Comparison of ENCODE assay signal across 8 cellular contexts in the genomic region with DNA sequence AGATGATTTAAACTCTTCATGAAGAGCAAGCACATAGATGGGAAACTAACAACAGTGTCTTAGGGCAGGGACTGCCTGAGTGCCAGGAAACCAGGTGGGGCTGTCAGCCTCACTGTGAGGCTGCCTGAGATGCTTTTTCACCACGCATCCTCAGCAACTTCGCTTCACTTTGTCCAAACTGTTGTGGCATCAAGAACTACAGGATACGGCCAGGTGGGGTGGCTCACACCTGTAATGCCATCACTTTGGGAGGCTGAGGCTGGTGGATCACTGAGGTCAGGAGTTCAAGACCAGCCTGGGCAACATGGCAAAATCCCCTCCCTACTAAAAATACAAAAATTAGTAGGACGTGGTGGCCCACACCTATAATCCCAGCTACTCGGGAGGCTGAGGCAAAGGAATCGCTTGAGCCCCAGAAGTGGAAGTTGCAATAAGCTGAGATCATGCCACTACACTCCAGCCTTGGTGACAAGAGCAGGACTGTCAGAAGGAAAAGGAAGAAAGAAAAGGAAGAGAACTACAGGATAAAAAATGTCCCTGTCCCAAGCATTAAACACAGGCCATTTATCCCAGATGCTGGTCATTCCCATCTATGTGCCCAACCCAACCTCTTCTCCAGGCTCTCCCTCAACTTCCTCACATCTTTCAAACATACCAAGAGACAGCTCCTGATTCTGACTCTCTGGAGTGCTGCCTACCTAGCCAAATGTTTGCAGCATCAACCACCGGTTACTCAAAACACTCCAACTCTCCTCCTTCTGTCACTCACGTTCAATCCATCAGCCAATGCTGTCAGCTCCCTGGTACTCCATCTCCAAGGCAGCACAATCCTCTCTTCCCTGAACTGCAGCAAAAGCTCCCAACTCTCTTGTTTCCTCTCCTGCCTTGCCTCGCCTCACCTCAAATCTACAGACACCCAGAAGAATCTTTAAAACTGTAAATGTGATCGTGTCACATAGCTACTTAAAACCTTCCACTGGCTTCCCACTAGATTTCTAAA. TPM values are rescaled to one million over a fixed set of nuclear protein-coding genes. Genes with fewer than 3 reads are reported as not detected.
DNase-seq lines count a peak whose midpoint lies in the region; ATAC-seq and TF ChIP-seq lines count a peak whose summit lies in the region.

No MANE protein-coding gene starts in this region.

- H3K27me3 ChIP-seq in CD8-positive, alpha-beta T cell (ENCODE audit: insufficient read depth, low read length), result no peaks in the 10 kb centered on the region
- H3K27me3 ChIP-seq in MM.1S (replicated peaks; ENCODE audit: insufficient read depth, low read length) (no peaks in the 10 kb centered on the region), neural cell (ENCODE audit: insufficient read depth, low read depth, low read length) (no peaks in the 10 kb centered on the region)

- no peak for DNase-seq in CD8-positive, alpha-beta T cell
- DNase-seq in MM.1S, result peak; percentile 28
- DNase-seq in KG1 (lab: John Stamatoyannopoulos, UW), result no peak
- DNase-seq in D341Med (ENCODE audit: low spot score), result no peak

- peaks cover 23% of the 10 kb centered on the region for H3K36me3 ChIP-seq in CD8-positive, alpha-beta T cell (ENCODE audit: insufficient read depth, low read length)
- H3K36me3 ChIP-seq in MM.1S (replicated peaks; ENCODE audit: insufficient read depth, low read length) (peaks cover 20% of the 10 kb centered on the region; the same call in 1 of the 2 replicates), neural cell (ENCODE audit: insufficient read depth, low read length) (peaks cover 9% of the 10 kb centered on the region)

- H3K27me3 Mint-ChIP-seq in CD8-positive, alpha-beta T cell (ENCODE audit: low read depth), result no peaks in the 10 kb centered on the region
- H3K27me3 Mint-ChIP-seq in dendritic cell treated with granulocyte-macrophage colony-stimulating factor and Interleukin-4, amounts not matched to agents 40 ng/mL and 50 ng/mL, for 4 days, result no peaks in the 10 kb centered on the region

- ATAC-seq in CD8-positive, alpha-beta T cell, result no peak
- ATAC-seq in HG02571 (IDR thresholded peaks at IDR 0.05; ENCODE audit: unreplicated experiment) (no peak), GM18868 (IDR thresholded peaks at IDR 0.05; ENCODE audit: unreplicated experiment) (no peak)

- POLR2A ChIA-PET in CD8-positive, alpha-beta T cell (lab: Charles Lee), result interaction anchor here (0.9 to 1.6 kb wide), 2 partner anchors 44 to 95 kb away, joined by 3 to 8 read pairs; a partner anchor contains a TSS

- no peaks in the 10 kb centered on the region for H3K9me3 ChIP-seq in CD8-positive, alpha-beta T cell (ENCODE audit: low read length)
- H3K9me3 ChIP-seq in MM.1S (replicated peaks; ENCODE audit: insufficient read depth, low read length), result no peaks in the 10 kb centered on the region
- no peaks in the 10 kb centered on the region for H3K9me3 ChIP-seq in neural cell (ENCODE audit: low read length)

- peaks cover 49% of the 10 kb centered on the region for H3K36me3 Mint-ChIP-seq in CD8-positive, alpha-beta T cell
- H3K36me3 Mint-ChIP-seq in dendritic cell treated with granulocyte-macrophage colony-stimulating factor and Interleukin-4, amounts not matched to agents 40 ng/mL and 50 ng/mL, for 4 days (ENCODE audit: low read depth), result peaks cover 60% of the 10 kb centered on the region

- CTCF ChIA-PET in CD8-positive, alpha-beta T cell (lab: Charles Lee), result interaction anchor here (1.3 to 1.5 kb wide), 2 partner anchors 44 to 956 kb away, joined by 3 to 8 read pairs; a partner anchor contains a TSS

- intact Hi-C loops in CD8-positive, alpha-beta T cell (cut with DNase I, micrococcal nuclease), result loop anchor here (2.0 to 5.0 kb wide), 4 partner anchors 73 to 368 kb away; a partner anchor contains a TSS
- intact Hi-C loops in dendritic cell treated with granulocyte-macrophage colony-stimulating factor and Interleukin-4, amounts not matched to agents 40 ng/mL and 50 ng/mL, for 4 days (cut with micrococcal nuclease), result loop anchor here (5.0 kb wide), 3 partner anchors 43 to 117 kb away; a partner anchor contains a TSS

- no peak overlapping the region for H2AFZ ChIP-seq in MM.1S (ENCODE audit: low read length)
- H2AFZ ChIP-seq in neural cell (ENCODE audit: low read depth, low read length), result no peak overlapping the region

- H3K4me1 ChIP-seq in CD8-positive, alpha-beta T cell (ENCODE audit: insufficient read depth, low read length), result peaks cover 30% of the 10 kb centered on the region
- H3K4me1 ChIP-seq in MM.1S (ENCODE audit: low read length), result peaks cover 7% of the 10 kb centered on the region

- H3K27ac Mint-ChIP-seq in CD8-positive, alpha-beta T cell, result peak overlapping the region; percentile 32
- peak overlapping the region; percentile 62 for H3K27ac Mint-ChIP-seq in dendritic cell treated with granulocyte-macrophage colony-stimulating factor and Interleukin-4, amounts not matched to agents 40 ng/mL and 50 ng/mL, for 4 days

- H3K4me3 ChIP-seq in CD8-positive, alpha-beta T cell (ENCODE audit: low read depth, low read length), result peak overlapping the region; percentile 85
- H3K4me3 ChIP-seq in MM.1S (ENCODE audit: low read length) (peak overlapping the region; percentile 99), neural cell (ENCODE audit: low read length) (peak overlapping the region; percentile 95)

- H3K4me1 Mint-ChIP-seq in CD8-positive, alpha-beta T cell (ENCODE audit: low read depth), result peaks cover 43% of the 10 kb centered on the region
- peaks cover 25% of the 10 kb centered on the region for H3K4me1 Mint-ChIP-seq in dendritic cell treated with granulocyte-macrophage colony-stimulating factor and Interleukin-4, amounts not matched to agents 40 ng/mL and 50 ng/mL, for 4 days (ENCODE audit: low read depth)

- no peak overlapping the region for H3K27ac ChIP-seq in CD8-positive, alpha-beta T cell (ENCODE audit: low read depth, low read length)
- H3K27ac ChIP-seq in MM.1S (ENCODE audit: low read length), result peak overlapping the region; percentile 61; the same call in 1 of the 2 replicates
- H3K27ac ChIP-seq in neural cell (ENCODE audit: low read length), result peak overlapping the region; percentile 66

- H3K9me3 Mint-ChIP-seq in CD8-positive, alpha-beta T cell, result no peaks in the 10 kb centered on the region
- H3K9me3 Mint-ChIP-seq in dendritic cell treated with granulocyte-macrophage colony-stimulating factor and Interleukin-4, amounts not matched to agents 40 ng/mL and 50 ng/mL, for 4 days, result no peaks in the 10 kb centered on the region

- peak overlapping the region; percentile 98 for H3K4me3 Mint-ChIP-seq in CD8-positive, alpha-beta T cell
- H3K4me3 Mint-ChIP-seq in dendritic cell treated with granulocyte-macrophage colony-stimulating factor and Interleukin-4, amounts not matched to agents 40 ng/mL and 50 ng/mL, for 4 days, result peak overlapping the region; percentile 89

- H3K4me2 ChIP-seq in MM.1S (ENCODE audit: low read depth, low read length) (peak overlapping the region; percentile 89), neural cell (ENCODE audit: low read length) (peak overlapping the region; percentile 90)

- H4K20me1 ChIP-seq in MM.1S (ENCODE audit: insufficient read depth, low read length), result peaks cover 21% of the 10 kb centered on the region
- peaks cover 3% of the 10 kb centered on the region for H4K20me1 ChIP-seq in neural cell (ENCODE audit: insufficient read depth)

- no peak for TF ChIP-seq EP300 in neural cell (conservative IDR thresholded peaks at IDR 0.05; ENCODE audit: poor library complexity, severe bottlenecking)

- H3K9me2 ChIP-seq in MM.1S (replicated peaks; ENCODE audit: insufficient read depth, low read length) (no peaks in the 10 kb centered on the region), neural cell (ENCODE audit: insufficient read depth, low read length) (no peaks in the 10 kb centered on the region)

- no peaks in the 10 kb centered on the region for H3F3A ChIP-seq in MM.1S (ENCODE audit: insufficient read depth, low read length)
- H3F3A ChIP-seq in neural cell (ENCODE audit: insufficient read depth, low read length, poor library complexity, severe bottlenecking), result no peaks in the 10 kb centered on the region

- no peak for TF ChIP-seq RAD21 in neural cell (conservative IDR thresholded peaks at IDR 0.05)

- peak overlapping the region; percentile 98 for H3K9ac ChIP-seq in MM.1S (ENCODE audit: low read length)
- H3K9ac ChIP-seq in neural cell (ENCODE audit: low read length), result peak overlapping the region; percentile 85

- no peak for TF ChIP-seq CTCF in CD8-positive, alpha-beta T cell (IDR thresholded peaks at IDR 0.05)
- TF ChIP-seq CTCF in MM.1S (IDR thresholded peaks at IDR 0.05; ENCODE audit: low read length) (no peak), neural cell (IDR thresholded peaks at IDR 0.05; ENCODE audit: poor library complexity, severe bottlenecking) (no peak)

- H3K79me2 ChIP-seq in MM.1S (ENCODE audit: low read length) (peaks cover 64% of the 10 kb centered on the region), neural cell (replicated peaks; ENCODE audit: insufficient read depth, low read length) (peaks cover 40% of the 10 kb centered on the region)

TF ChIP-seq in neural cell, 6 proteins besides CTCF, POLR2A, EP300 and RAD21 (continues in another document):
- no peak for TF ChIP-seq POLR2AphosphoS5 (IDR thresholded peaks at IDR 0.05)
- TF ChIP-seq MXI1 (conservative IDR thresholded peaks at IDR 0.05; ENCODE audit: poor library complexity, severe bottlenecking), result no peak

RNA-seq across cellular contexts. Expression of a gene that starts 1.6 kb away (rescaled TPM):
- 100 to 1,000 TPM; 121 to 123 TPM for total RNA-seq in CD8-positive, alpha-beta T cell
- polyA plus RNA-seq in neural cell, result 96.6 and 109 TPM in 2 replicates
- polyA minus RNA-seq in neural cell, result 75.4 and 82.0 TPM in 2 replicates

RNA-seq across cellular contexts. Expression of a gene that starts 24.5 kb away (rescaled TPM):
- total RNA-seq in CD8-positive, alpha-beta T cell, result not detected
- 0.12 TPM in 1 of 2 replicates, not detected in the other for polyA plus RNA-seq in neural cell
- polyA minus RNA-seq in neural cell, result not detected in 2 replicates

RNA-seq across cellular contexts. Expression of a gene that starts 44.0 kb away (rescaled TPM):
- total RNA-seq in CD8-positive, alpha-beta T cell, result 10 to 100 TPM; 21.3 to 22.6 TPM
- 58.9 and 67.6 TPM in 2 replicates for polyA plus RNA-seq in neural cell
- polyA minus RNA-seq in neural cell, result 29.6 and 36.5 TPM in 2 replicates
